In the genomic region with DNA sequence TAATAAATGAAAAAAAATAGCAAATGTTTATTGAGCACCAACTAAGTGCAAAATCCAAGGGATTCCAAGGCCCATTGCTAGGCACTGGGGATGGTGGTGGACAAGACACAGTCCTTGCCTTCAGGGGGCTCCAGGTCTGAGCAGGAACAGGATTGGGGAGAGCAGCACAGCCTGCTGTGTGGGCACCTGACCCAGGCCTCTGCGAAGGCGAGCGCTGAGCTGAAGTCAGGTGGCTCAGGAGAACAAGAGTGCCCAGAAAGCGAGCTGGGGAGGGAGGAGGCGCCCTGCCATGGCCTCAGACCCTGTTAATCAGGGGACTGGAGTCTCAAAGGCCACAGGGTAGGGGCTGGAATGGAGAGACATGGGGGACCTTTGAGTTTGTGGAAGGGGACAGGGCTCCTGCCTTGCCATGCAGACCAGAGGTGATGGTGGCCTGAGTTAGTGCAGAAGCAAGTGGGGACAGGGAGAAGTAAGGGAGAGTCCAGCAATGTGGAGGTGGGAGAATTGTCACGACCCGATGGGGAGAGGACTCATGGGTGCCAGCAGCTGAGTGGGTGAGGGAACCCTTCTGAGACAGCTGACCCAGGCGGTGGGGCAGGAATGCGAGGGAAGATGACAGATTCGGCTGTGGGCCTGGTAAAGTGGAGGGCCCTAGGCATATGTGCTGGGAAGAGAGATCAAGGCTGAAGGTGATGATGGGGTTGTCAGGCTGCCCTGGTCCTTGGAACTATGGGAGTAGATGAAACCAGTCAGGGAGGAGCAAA, we compare ENCODE assay signal across 1 cellular context.
TF ChIP-seq lines count a peak whose summit lies in the region.

No MANE protein-coding gene starts in this region.

TF ChIP-seq in GM12878, 131 proteins besides CTCF, POLR2A, EP300 and RAD21:
- TF ChIP-seq, protein P1, sequence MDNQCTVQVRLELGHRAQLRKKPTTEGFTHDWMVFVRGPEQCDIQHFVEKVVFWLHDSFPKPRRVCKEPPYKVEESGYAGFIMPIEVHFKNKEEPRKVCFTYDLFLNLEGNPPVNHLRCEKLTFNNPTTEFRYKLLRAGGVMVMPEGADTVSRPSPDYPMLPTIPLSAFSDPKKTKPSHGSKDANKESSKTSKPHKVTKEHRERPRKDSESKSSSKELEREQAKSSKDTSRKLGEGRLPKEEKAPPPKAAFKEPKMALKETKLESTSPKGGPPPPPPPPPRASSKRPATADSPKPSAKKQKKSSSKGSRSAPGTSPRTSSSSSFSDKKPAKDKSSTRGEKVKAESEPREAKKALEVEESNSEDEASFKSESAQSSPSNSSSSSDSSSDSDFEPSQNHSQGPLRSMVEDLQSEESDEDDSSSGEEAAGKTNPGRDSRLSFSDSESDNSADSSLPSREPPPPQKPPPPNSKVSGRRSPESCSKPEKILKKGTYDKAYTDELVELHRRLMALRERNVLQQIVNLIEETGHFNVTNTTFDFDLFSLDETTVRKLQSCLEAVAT (IDR thresholded peaks at IDR 0.05): no peak
- TF ChIP-seq CBX5 (IDR thresholded peaks at IDR 0.05; ENCODE audit: low read depth) (no peak), EGR1 (IDR thresholded peaks at IDR 0.05; ENCODE audit: borderline replicate concordance in 1 of 2, low read depth in 2 of 2, low read length in 2 of 2) (no peak), RCOR1 (conservative IDR thresholded peaks at IDR 0.05; ENCODE audit: low read depth, low read length) (no peak), NFIC (IDR thresholded peaks at IDR 0.05; ENCODE audit: low read depth, low read length) (no peak), NRF1 (conservative IDR thresholded peaks at IDR 0.05; ENCODE audit: low read depth, low read length) (no peak), TCF3 (IDR thresholded peaks at IDR 0.05; ENCODE audit: borderline replicate concordance, insufficient read depth, low read depth, low read length) (no peak), CREB1 (IDR thresholded peaks at IDR 0.05; ENCODE audit: low read depth) (no peak), SMAD5 (IDR thresholded peaks at IDR 0.05; ENCODE audit: low read depth) (no peak), RFX5 (IDR thresholded peaks at IDR 0.05; ENCODE audit: low read depth, low read length) (no peak)
- TF ChIP-seq, protein P2, sequence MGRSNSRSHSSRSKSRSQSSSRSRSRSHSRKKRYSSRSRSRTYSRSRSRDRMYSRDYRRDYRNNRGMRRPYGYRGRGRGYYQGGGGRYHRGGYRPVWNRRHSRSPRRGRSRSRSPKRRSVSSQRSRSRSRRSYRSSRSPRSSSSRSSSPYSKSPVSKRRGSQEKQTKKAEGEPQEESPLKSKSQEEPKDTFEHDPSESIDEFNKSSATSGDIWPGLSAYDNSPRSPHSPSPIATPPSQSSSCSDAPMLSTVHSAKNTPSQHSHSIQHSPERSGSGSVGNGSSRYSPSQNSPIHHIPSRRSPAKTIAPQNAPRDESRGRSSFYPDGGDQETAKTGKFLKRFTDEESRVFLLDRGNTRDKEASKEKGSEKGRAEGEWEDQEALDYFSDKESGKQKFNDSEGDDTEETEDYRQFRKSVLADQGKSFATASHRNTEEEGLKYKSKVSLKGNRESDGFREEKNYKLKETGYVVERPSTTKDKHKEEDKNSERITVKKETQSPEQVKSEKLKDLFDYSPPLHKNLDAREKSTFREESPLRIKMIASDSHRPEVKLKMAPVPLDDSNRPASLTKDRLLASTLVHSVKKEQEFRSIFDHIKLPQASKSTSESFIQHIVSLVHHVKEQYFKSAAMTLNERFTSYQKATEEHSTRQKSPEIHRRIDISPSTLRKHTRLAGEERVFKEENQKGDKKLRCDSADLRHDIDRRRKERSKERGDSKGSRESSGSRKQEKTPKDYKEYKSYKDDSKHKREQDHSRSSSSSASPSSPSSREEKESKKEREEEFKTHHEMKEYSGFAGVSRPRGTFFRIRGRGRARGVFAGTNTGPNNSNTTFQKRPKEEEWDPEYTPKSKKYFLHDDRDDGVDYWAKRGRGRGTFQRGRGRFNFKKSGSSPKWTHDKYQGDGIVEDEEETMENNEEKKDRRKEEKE (IDR thresholded peaks at IDR 0.05): no peak
